ENCODE assay signal across 1 cellular context in the genomic region with DNA sequence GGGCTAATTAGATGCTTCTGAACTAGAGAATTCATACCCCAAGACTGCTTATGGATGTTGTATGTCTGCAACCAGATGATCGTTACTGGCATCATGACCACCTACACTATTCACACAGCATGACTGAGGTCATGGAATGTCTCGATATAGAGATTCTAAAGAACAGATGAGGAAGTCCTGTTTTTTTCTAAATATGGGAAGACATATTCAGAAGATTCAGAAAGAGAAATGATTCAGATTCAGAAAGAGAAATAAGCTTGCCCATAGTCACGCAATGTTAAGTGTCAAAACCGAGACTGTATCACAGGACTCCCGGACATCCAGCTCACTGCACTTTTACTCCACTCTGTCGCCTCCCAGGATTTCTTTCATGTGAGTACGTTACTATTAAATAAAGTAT.
TF ChIP-seq lines count a peak whose summit lies in the region.

No MANE protein-coding gene starts in this region.

TF ChIP-seq in GM23338, 12 proteins besides CTCF, POLR2A, EP300 and RAD21 (continued from another document):
- TF ChIP-seq JUNB (IDR thresholded peaks at IDR 0.05; ENCODE audit: unreplicated experiment) (no peak), EZH2 (IDR thresholded peaks at IDR 0.05; ENCODE audit: low read depth, unreplicated experiment) (no peak), POLR2AphosphoS5 (IDR thresholded peaks at IDR 0.05; ENCODE audit: low read depth) (no peak)
- TF ChIP-seq, protein P1, sequence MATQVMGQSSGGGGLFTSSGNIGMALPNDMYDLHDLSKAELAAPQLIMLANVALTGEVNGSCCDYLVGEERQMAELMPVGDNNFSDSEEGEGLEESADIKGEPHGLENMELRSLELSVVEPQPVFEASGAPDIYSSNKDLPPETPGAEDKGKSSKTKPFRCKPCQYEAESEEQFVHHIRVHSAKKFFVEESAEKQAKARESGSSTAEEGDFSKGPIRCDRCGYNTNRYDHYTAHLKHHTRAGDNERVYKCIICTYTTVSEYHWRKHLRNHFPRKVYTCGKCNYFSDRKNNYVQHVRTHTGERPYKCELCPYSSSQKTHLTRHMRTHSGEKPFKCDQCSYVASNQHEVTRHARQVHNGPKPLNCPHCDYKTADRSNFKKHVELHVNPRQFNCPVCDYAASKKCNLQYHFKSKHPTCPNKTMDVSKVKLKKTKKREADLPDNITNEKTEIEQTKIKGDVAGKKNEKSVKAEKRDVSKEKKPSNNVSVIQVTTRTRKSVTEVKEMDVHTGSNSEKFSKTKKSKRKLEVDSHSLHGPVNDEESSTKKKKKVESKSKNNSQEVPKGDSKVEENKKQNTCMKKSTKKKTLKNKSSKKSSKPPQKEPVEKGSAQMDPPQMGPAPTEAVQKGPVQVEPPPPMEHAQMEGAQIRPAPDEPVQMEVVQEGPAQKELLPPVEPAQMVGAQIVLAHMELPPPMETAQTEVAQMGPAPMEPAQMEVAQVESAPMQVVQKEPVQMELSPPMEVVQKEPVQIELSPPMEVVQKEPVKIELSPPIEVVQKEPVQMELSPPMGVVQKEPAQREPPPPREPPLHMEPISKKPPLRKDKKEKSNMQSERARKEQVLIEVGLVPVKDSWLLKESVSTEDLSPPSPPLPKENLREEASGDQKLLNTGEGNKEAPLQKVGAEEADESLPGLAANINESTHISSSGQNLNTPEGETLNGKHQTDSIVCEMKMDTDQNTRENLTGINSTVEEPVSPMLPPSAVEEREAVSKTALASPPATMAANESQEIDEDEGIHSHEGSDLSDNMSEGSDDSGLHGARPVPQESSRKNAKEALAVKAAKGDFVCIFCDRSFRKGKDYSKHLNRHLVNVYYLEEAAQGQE (IDR thresholded peaks at IDR 0.05; ENCODE audit: unreplicated experiment): no peak
